15 cellular contexts compared by ENCODE assay signal in the genomic region with DNA sequence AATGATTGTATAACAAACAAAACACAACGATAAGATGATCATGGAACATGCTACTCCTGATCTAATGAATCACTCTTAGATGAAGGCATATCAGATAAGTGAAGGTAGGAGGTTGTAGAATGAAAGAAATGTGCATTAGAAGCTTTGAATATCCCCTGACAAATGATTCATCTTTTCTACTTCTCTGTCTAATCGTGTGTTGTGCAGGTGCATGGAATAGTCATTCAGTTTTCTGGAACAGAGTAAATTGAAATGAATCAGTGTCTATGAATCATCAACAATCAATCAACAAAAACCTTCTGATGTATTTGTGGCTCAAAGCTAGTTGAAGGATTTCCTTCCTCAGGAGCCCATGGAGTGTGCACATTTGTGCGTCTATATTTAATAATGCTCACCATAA.
"Had no signal": no experiment of that assay in that cellular context is flagged by ENCODE, and none has a peak within 500 bp of the region (broad histone marks: within the 10 kb centered on the region; RNA-seq: fewer than 3 reads in every experiment).

No MANE protein-coding gene starts in this region.

- ATAC-seq: natural killer cell; stimulated activated memory B cell treated with anti-CD40 and anti-IgM and Interleukin-4, amounts not matched to agents 10 μg/mL and 1 μg/mL and 100 μg/mL, for 72 hours had no signal

- H3K4me3 Mint-ChIP-seq: activated naive CD4-positive, alpha-beta T cell treated with anti-CD3 and anti-CD28 coated beads for 36 hours; natural killer cell; stimulated activated memory B cell treated with anti-CD40 and anti-IgM and Interleukin-4, amounts not matched to agents 10 μg/mL and 1 μg/mL and 100 μg/mL, for 72 hours had no signal

- H3K27ac ChIP-seq: ascending aorta, cardiac muscle cell, hepatocyte, neutrophil, parathyroid adenoma, thyroid gland, uterus had no signal

- H3K4me1 Mint-ChIP-seq: natural killer cell; stimulated activated memory B cell treated with anti-CD40 and anti-IgM and Interleukin-4, amounts not matched to agents 10 μg/mL and 1 μg/mL and 100 μg/mL, for 72 hours had no signal

- H3K27ac Mint-ChIP-seq: activated naive CD4-positive, alpha-beta T cell treated with anti-CD3 and anti-CD28 coated beads for 36 hours; activated T-helper 2 cell treated with anti-CD3 and anti-CD28 coated beads, Interferon-gamma antibody, Interleukin-2, Interleukin-4, amounts not matched to agents 10 μg/mL and 5 μg/mL and 100 μg/mL, durations not matched to agents 14 hours and 24 hours and 36 hours; natural killer cell; stimulated activated memory B cell treated with anti-CD40 and anti-IgM and Interleukin-4, amounts not matched to agents 10 μg/mL and 1 μg/mL and 100 μg/mL, for 72 hours had no signal

- H3K27me3 Mint-ChIP-seq: stimulated activated memory B cell treated with anti-CD40 and anti-IgM and Interleukin-4, amounts not matched to agents 10 μg/mL and 1 μg/mL and 100 μg/mL, for 72 hours had no signal

- DNase-seq: activated CD4-positive, CD25-positive, alpha-beta regulatory T cell; activated naive CD4-positive, alpha-beta T cell treated with anti-CD3 and anti-CD28 coated beads for 36 hours; erythroblast; kidney glomerular epithelial cell; mesendoderm; natural killer cell; thyroid gland; uterus had no signal

- H3K36me3 Mint-ChIP-seq: natural killer cell; stimulated activated memory B cell treated with anti-CD40 and anti-IgM and Interleukin-4, amounts not matched to agents 10 μg/mL and 1 μg/mL and 100 μg/mL, for 72 hours had no signal
